In the genomic region with DNA sequence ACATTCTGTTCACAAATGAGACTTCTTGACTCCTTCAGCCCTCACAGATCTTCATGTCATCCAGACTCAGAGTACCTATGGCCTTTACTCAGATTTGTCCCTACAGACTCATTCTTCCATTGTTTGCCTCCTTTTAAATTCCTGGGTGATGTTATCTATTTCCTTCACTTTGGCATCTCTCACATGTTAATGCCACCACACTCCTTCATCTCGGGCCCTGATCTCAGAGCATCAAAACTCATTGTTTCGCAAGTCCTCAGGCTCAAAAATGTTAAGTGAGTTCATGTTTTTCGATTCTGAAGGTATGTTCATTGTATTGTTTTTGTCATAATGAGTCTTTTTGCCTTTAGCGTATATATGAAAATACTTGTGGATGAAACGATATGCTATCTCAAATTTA, we compare ENCODE assay signal across 20 cellular contexts.
DNase-seq lines count a peak whose midpoint lies in the region; FAIRE-seq and TF ChIP-seq lines count a peak whose summit lies in the region.
"Had no signal": no experiment of that assay in that cellular context is flagged by ENCODE, and none has a peak within 500 bp of the region (broad histone marks: within the 10 kb centered on the region; RNA-seq: fewer than 3 reads in every experiment).

No MANE protein-coding gene starts in this region.

- no peak overlapping the region for H4K5ac ChIP-seq in mesendoderm (ENCODE audit: low read length)

- DNase-seq in T-helper 2 cell treated with Interferon-gamma antibody and Interleukin-4, amounts not matched to agents 5 μg/mL and 100 μg/mL, for 36 hours (ENCODE audit: low spot score): no peak
- no peak for DNase-seq in T-helper 2 cell
- DNase-seq in GM12891 (ENCODE audit: insufficient read length, low spot score): no peak
- no peak for DNase-seq in activated T-helper 1 cell treated with anti-CD3 and anti-CD28 coated beads, Interleukin-12 subunit alpha, Interleukin-12 subunit beta, Interleukin-2, Interleukin-4 antibody, amounts not matched to agents 30 ng/mL and 10 ng/mL and 1 ng/mL, durations not matched to agents 14 hours and 24 hours and 36 hours (ENCODE audit: low spot score)
- DNase-seq in mesendoderm: peak; percentile 93
- no peak for DNase-seq in 8988T
- no peak for DNase-seq in nephron progenitor cell
- DNase-seq in GOT3 (lab: John Stamatoyannopoulos, UW): no peak
- DNase-seq: activated CD4-positive, CD25-positive, alpha-beta regulatory T cell; activated effector memory CD4-positive, alpha-beta T cell treated with Interleukin-2 at 50 U/mL for 16 hours; gastrocnemius medialis; HCEC 1CT; KG1; NCI-H1694 treated with DMSO at 0.1 percent for 48 hours; NCI-H526; stimulated activated CD4-positive, alpha-beta T cell treated with anti-CD3 and anti-CD28 coated beads, Interleukin-4, amount 100 ng/mL, for 24 hours had no signal

- no peak overlapping the region for H3K18ac ChIP-seq in mesendoderm (ENCODE audit: low read length)

- no peaks in the 10 kb centered on the region for H3K4me1 ChIP-seq in mesendoderm (ENCODE audit: control insufficient read depth, low read depth, low read length)
- H3K4me1 ChIP-seq: gastrocnemius medialis had no signal

- no peak overlapping the region for H4K8ac ChIP-seq in mesendoderm (ENCODE audit: low read depth, low read length)

- TF ChIP-seq POLR2A in GM12891 (IDR thresholded peaks at IDR 0.05; ENCODE audit: low read depth, low read length): no peak

- H3K9ac ChIP-seq in mesendoderm (ENCODE audit: low read length): no peak overlapping the region

- no peak overlapping the region for H2BK5ac ChIP-seq in mesendoderm (ENCODE audit: low read length)

- no peak for TF ChIP-seq CTCF in nephron progenitor cell (IDR thresholded peaks at IDR 0.05)

- H2BK120ac ChIP-seq in mesendoderm (ENCODE audit: low read depth, low read length): no peak overlapping the region

- no peak overlapping the region for H3K27ac ChIP-seq in mesendoderm (ENCODE audit: low read depth, low read length)
- H3K27ac ChIP-seq: cardiac muscle cell, gastrocnemius medialis, neutrophil, vagina had no signal

- H2AK5ac ChIP-seq in mesendoderm (ENCODE audit: low read length): no peak overlapping the region

- no peak overlapping the region for H2BK15ac ChIP-seq in mesendoderm (replicated peaks; ENCODE audit: low read depth)

- no peak overlapping the region for H3K23ac ChIP-seq in mesendoderm (ENCODE audit: low read length)

- peak overlapping the region; percentile 18 for H3K56ac ChIP-seq in mesendoderm (ENCODE audit: low read length)

- H3K4me3 Mint-ChIP-seq in T-helper 2 cell treated with Interferon-gamma antibody and Interleukin-4, amounts not matched to agents 5 μg/mL and 100 μg/mL, for 36 hours: no peak overlapping the region
- H3K4me3 Mint-ChIP-seq in activated T-helper 1 cell treated with anti-CD3 and anti-CD28 coated beads, Interleukin-12 subunit alpha, Interleukin-12 subunit beta, Interleukin-2, Interleukin-4 antibody, amounts not matched to agents 30 ng/mL and 10 ng/mL and 1 ng/mL, durations not matched to agents 14 hours and 24 hours and 36 hours: peak overlapping the region; percentile 20
- H3K4me3 Mint-ChIP-seq in nephron progenitor cell: no peak overlapping the region

- no peak overlapping the region for H3K4ac ChIP-seq in mesendoderm (ENCODE audit: low read depth, low read length)

- peak overlapping the region; percentile 49 for H3K27ac Mint-ChIP-seq in T-helper 2 cell treated with Interferon-gamma antibody and Interleukin-4, amounts not matched to agents 5 μg/mL and 100 μg/mL, for 36 hours
- H3K27ac Mint-ChIP-seq in activated T-helper 1 cell treated with anti-CD3 and anti-CD28 coated beads, Interleukin-12 subunit alpha, Interleukin-12 subunit beta, Interleukin-2, Interleukin-4 antibody, amounts not matched to agents 30 ng/mL and 10 ng/mL and 1 ng/mL, durations not matched to agents 14 hours and 24 hours and 36 hours: peak overlapping the region; percentile 68
- H3K27ac Mint-ChIP-seq in nephron progenitor cell: no peak overlapping the region

- no peaks in the 10 kb centered on the region for H3K36me3 ChIP-seq in mesendoderm (ENCODE audit: control insufficient read depth, insufficient read depth, low read length)
- H3K36me3 ChIP-seq: cardiac muscle cell, gastrocnemius medialis, neutrophil, vagina had no signal

- peaks cover 32% of the 10 kb centered on the region for H3K4me1 Mint-ChIP-seq in T-helper 2 cell treated with Interferon-gamma antibody and Interleukin-4, amounts not matched to agents 5 μg/mL and 100 μg/mL, for 36 hours (ENCODE audit: low read depth)
- peaks cover 63% of the 10 kb centered on the region for H3K4me1 Mint-ChIP-seq in activated T-helper 1 cell treated with anti-CD3 and anti-CD28 coated beads, Interleukin-12 subunit alpha, Interleukin-12 subunit beta, Interleukin-2, Interleukin-4 antibody, amounts not matched to agents 30 ng/mL and 10 ng/mL and 1 ng/mL, durations not matched to agents 14 hours and 24 hours and 36 hours (ENCODE audit: low read depth)
- no peaks in the 10 kb centered on the region for H3K4me1 Mint-ChIP-seq in nephron progenitor cell

- H3K27me3 Mint-ChIP-seq in T-helper 2 cell treated with Interferon-gamma antibody and Interleukin-4, amounts not matched to agents 5 μg/mL and 100 μg/mL, for 36 hours (ENCODE audit: low read depth): no peaks in the 10 kb centered on the region
- peaks cover 5% of the 10 kb centered on the region for H3K27me3 Mint-ChIP-seq in activated T-helper 1 cell treated with anti-CD3 and anti-CD28 coated beads, Interleukin-12 subunit alpha, Interleukin-12 subunit beta, Interleukin-2, Interleukin-4 antibody, amounts not matched to agents 30 ng/mL and 10 ng/mL and 1 ng/mL, durations not matched to agents 14 hours and 24 hours and 36 hours (ENCODE audit: insufficient read depth)
- H3K27me3 Mint-ChIP-seq in nephron progenitor cell (ENCODE audit: low read depth, poor library complexity): peaks cover 2% of the 10 kb centered on the region

- H3K27me3 ChIP-seq in mesendoderm (ENCODE audit: insufficient read depth, low read length, poor library complexity): no peaks in the 10 kb centered on the region
- H3K27me3 ChIP-seq: cardiac muscle cell, gastrocnemius medialis, neutrophil, vagina had no signal

- peak; percentile 48 for FAIRE-seq in GM12891 (lab: Jason Lieb, UNC)
- FAIRE-seq: A204.1 had no signal

- no CpG with 5 or more reads among the region's 5 CpGs for WGBS in mesendoderm (ENCODE audit: extremely low coverage, insufficient coverage, low lambda C conversion rate)

- H3K4me2 ChIP-seq in mesendoderm (ENCODE audit: low read length): no peak overlapping the region

- no peaks in the 10 kb centered on the region for H3K79me1 ChIP-seq in mesendoderm (ENCODE audit: low read length)

- peaks cover 6% of the 10 kb centered on the region for H3K9me3 Mint-ChIP-seq in T-helper 2 cell treated with Interferon-gamma antibody and Interleukin-4, amounts not matched to agents 5 μg/mL and 100 μg/mL, for 36 hours
- peaks cover 31% of the 10 kb centered on the region for H3K9me3 Mint-ChIP-seq in activated T-helper 1 cell treated with anti-CD3 and anti-CD28 coated beads, Interleukin-12 subunit alpha, Interleukin-12 subunit beta, Interleukin-2, Interleukin-4 antibody, amounts not matched to agents 30 ng/mL and 10 ng/mL and 1 ng/mL, durations not matched to agents 14 hours and 24 hours and 36 hours
- no peaks in the 10 kb centered on the region for H3K9me3 Mint-ChIP-seq in nephron progenitor cell

- no peak overlapping the region for H3K4me3 ChIP-seq in mesendoderm (ENCODE audit: low read length)
- H3K4me3 ChIP-seq: cardiac muscle cell, gastrocnemius medialis, vagina had no signal

- no peaks in the 10 kb centered on the region for H3K79me2 ChIP-seq in mesendoderm (ENCODE audit: control insufficient read depth, insufficient read depth, low read length)

- peaks cover 10% of the 10 kb centered on the region for H3K36me3 Mint-ChIP-seq in T-helper 2 cell treated with Interferon-gamma antibody and Interleukin-4, amounts not matched to agents 5 μg/mL and 100 μg/mL, for 36 hours (ENCODE audit: low read depth)
- peaks cover 22% of the 10 kb centered on the region for H3K36me3 Mint-ChIP-seq in activated T-helper 1 cell treated with anti-CD3 and anti-CD28 coated beads, Interleukin-12 subunit alpha, Interleukin-12 subunit beta, Interleukin-2, Interleukin-4 antibody, amounts not matched to agents 30 ng/mL and 10 ng/mL and 1 ng/mL, durations not matched to agents 14 hours and 24 hours and 36 hours (ENCODE audit: low read depth)
- no peaks in the 10 kb centered on the region for H3K36me3 Mint-ChIP-seq in nephron progenitor cell (ENCODE audit: low read depth)

- intact Hi-C loops in activated T-helper 1 cell treated with anti-CD3 and anti-CD28 coated beads, Interleukin-12 subunit alpha, Interleukin-12 subunit beta, Interleukin-2, Interleukin-4 antibody, amounts not matched to agents 30 ng/mL and 10 ng/mL and 1 ng/mL, durations not matched to agents 14 hours and 24 hours and 36 hours (cut with micrococcal nuclease): no loop called here

TF ChIP-seq in GM12891, 5 proteins besides CTCF, POLR2A, EP300 and RAD21:
- TF ChIP-seq PAX5 (IDR thresholded peaks at IDR 0.05; ENCODE audit: insufficient read depth, low read length, severe bottlenecking) (no peak), TAF1 (IDR thresholded peaks at IDR 0.05; ENCODE audit: low read depth, low read length) (no peak), POLR2AphosphoS5 (IDR thresholded peaks at IDR 0.05; ENCODE audit: low read depth, low read length) (no peak), SPI1 (IDR thresholded peaks at IDR 0.05; ENCODE audit: low read depth, low read length) (no peak), POU2F2 (IDR thresholded peaks at IDR 0.05; ENCODE audit: low read depth, low read length) (no peak)
TF ChIP-seq in GM12891: peak in this region for 0.
